Comparison of ENCODE assay signal across 8 cellular contexts in the genomic region with DNA sequence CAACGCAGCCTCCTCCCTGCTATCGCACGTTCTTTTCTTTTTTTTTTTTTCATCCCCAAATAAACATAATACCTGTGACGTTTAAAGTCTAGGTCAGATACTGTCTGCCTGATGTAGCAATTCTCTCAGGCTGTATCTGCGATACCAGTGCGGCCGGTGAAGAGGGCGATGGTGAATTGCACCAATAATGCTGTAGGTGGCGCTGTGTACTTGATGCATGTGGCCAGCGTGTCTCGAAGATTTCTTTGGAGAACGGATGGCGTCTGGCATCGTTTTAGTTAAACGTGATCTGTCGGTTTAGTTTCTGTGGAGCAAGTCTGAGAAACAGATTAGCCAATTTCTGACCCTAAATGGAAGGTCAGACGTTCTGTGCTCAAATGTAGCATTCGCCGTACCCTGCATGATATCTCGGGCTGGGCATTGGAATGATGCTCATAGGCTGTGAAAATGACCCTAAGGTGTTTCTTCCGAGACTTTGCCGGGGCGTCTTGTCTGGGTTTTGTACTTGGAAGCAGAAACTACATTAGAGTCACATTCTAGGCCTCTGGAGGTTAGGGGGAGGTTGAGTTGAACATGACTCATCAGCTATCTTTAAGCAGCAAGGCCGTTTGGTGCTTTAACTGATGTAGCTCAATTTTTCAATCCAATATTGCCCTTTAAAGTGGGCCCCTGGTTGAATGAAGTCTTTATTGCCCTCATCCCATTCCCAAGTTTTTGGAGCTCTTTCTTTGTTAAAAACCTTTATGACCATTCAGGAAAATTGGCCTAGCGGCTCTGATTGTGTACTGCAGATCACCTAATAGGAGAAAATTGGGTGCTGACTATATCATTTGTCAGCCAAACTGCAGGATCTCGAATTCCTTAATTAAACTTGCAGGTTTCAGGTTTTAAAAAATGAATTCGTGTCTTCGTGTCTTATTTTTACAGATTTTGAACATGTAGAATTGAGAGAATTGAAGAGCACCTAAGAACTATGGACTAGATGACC.
DNase-seq lines count a peak whose midpoint lies in the region; ATAC-seq and TF ChIP-seq lines count a peak whose summit lies in the region.

No MANE protein-coding gene starts in this region.

- no peak for TF ChIP-seq POLR2A in vagina (IDR thresholded peaks at IDR 0.05)

- peak; percentile 8 for TF ChIP-seq EP300 in neural cell (conservative IDR thresholded peaks at IDR 0.05; ENCODE audit: poor library complexity, severe bottlenecking)

- H3K4me3 ChIP-seq in fibroblast of mammary gland (ENCODE audit: control insufficient read depth, low read depth, low read length) (peak overlapping the region; percentile 20), neural cell (ENCODE audit: low read length) (peak overlapping the region; percentile 46), vagina (no peak overlapping the region)

- H2AFZ ChIP-seq in neural cell (ENCODE audit: low read depth, low read length): no peak overlapping the region

- H3K27me3 ChIP-seq in neural cell (ENCODE audit: insufficient read depth, low read depth, low read length): no peaks in the 10 kb centered on the region
- no peaks in the 10 kb centered on the region for H3K27me3 ChIP-seq in vagina

- H3K9ac ChIP-seq in neural cell (ENCODE audit: low read length): peak overlapping the region; percentile 34

- peak overlapping the region; percentile 74 for H3K27ac ChIP-seq in neural cell (ENCODE audit: low read length)
- H3K27ac ChIP-seq in vagina: no peak overlapping the region

- TF ChIP-seq CTCF in GM10266 (IDR thresholded peaks at IDR 0.05; ENCODE audit: control insufficient read depth, insufficient read depth, low read depth, missing control alignments) (peak; percentile 73), fibroblast of mammary gland (conservative IDR thresholded peaks at IDR 0.05; ENCODE audit: control insufficient read depth, insufficient read depth, low read depth, low read length) (peak; percentile 94), neural cell (IDR thresholded peaks at IDR 0.05; ENCODE audit: poor library complexity, severe bottlenecking) (peak; percentile 96), vagina (IDR thresholded peaks at IDR 0.05) (peak in 2 of 3 experiments; percentile 44 to 60)

- intact Hi-C loops in vagina (cut with DNase I): no loop called here

- H3K36me3 ChIP-seq in neural cell (ENCODE audit: insufficient read depth, low read length): no peaks in the 10 kb centered on the region
- no peaks in the 10 kb centered on the region for H3K36me3 ChIP-seq in vagina

- H3K79me2 ChIP-seq in neural cell (replicated peaks; ENCODE audit: insufficient read depth, low read length): no peaks in the 10 kb centered on the region

- no peaks in the 10 kb centered on the region for H3K9me2 ChIP-seq in neural cell (ENCODE audit: insufficient read depth, low read length)

- H3F3A ChIP-seq in neural cell (ENCODE audit: insufficient read depth, low read length, poor library complexity, severe bottlenecking): peaks cover 3% of the 10 kb centered on the region

- H3K4me1 ChIP-seq in vagina: peaks cover 6% of the 10 kb centered on the region

- H3K9me3 ChIP-seq in neural cell (ENCODE audit: low read length) (no peaks in the 10 kb centered on the region), vagina (no peaks in the 10 kb centered on the region)

- H4K20me1 ChIP-seq in neural cell (ENCODE audit: insufficient read depth): no peaks in the 10 kb centered on the region

- ATAC-seq in HG02981 (IDR thresholded peaks at IDR 0.05; ENCODE audit: unreplicated experiment): peak; percentile 64

- peak; percentile 97 for TF ChIP-seq RAD21 in neural cell (conservative IDR thresholded peaks at IDR 0.05)

- H3K4me2 ChIP-seq in neural cell (ENCODE audit: low read length): no peak overlapping the region

- no peak for DNase-seq in GM10266 (ENCODE audit: extremely low spot score)
- DNase-seq in NCI-H524 (lab: John Stamatoyannopoulos, UW): peak; percentile 65 to 91
- peak; percentile 22 for DNase-seq in activated CD8-positive, alpha-beta memory T cell treated with anti-CD3 and anti-CD28 coated beads, Interleukin-2, amount 50 U/mL, for 4 hours
- peak; percentile 79 for DNase-seq in fibroblast of mammary gland (ENCODE audit: low read depth)
- no peak for DNase-seq in vagina (ENCODE audit: extremely low spot score in 2 of 2)
- DNase-seq in NCI-H187 treated with DMSO at 0.1 percent for 48 hours (lab: John Stamatoyannopoulos, UW): no peak

TF ChIP-seq in neural cell, 6 proteins besides CTCF, POLR2A, EP300 and RAD21:
- TF ChIP-seq, protein P1, sequence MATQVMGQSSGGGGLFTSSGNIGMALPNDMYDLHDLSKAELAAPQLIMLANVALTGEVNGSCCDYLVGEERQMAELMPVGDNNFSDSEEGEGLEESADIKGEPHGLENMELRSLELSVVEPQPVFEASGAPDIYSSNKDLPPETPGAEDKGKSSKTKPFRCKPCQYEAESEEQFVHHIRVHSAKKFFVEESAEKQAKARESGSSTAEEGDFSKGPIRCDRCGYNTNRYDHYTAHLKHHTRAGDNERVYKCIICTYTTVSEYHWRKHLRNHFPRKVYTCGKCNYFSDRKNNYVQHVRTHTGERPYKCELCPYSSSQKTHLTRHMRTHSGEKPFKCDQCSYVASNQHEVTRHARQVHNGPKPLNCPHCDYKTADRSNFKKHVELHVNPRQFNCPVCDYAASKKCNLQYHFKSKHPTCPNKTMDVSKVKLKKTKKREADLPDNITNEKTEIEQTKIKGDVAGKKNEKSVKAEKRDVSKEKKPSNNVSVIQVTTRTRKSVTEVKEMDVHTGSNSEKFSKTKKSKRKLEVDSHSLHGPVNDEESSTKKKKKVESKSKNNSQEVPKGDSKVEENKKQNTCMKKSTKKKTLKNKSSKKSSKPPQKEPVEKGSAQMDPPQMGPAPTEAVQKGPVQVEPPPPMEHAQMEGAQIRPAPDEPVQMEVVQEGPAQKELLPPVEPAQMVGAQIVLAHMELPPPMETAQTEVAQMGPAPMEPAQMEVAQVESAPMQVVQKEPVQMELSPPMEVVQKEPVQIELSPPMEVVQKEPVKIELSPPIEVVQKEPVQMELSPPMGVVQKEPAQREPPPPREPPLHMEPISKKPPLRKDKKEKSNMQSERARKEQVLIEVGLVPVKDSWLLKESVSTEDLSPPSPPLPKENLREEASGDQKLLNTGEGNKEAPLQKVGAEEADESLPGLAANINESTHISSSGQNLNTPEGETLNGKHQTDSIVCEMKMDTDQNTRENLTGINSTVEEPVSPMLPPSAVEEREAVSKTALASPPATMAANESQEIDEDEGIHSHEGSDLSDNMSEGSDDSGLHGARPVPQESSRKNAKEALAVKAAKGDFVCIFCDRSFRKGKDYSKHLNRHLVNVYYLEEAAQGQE (IDR thresholded peaks at IDR 0.05; ENCODE audit: borderline replicate concordance): no peak
- TF ChIP-seq POLR2AphosphoS5 (IDR thresholded peaks at IDR 0.05): no peak
- TF ChIP-seq SMC3 (conservative IDR thresholded peaks at IDR 0.05; ENCODE audit: poor library complexity): peak; percentile 90
- no peak for TF ChIP-seq TAF1 (IDR thresholded peaks at IDR 0.05; ENCODE audit: low read depth)
- TF ChIP-seq EZH2 (IDR thresholded peaks at IDR 0.05; ENCODE audit: borderline replicate concordance, insufficient read depth, low read length, poor library complexity, severe bottlenecking): no peak

Comparison
In these comparisons a context has a peak if more than half of its experiments do, and no peak if none do; other contexts are left out.
1. DNase-seq: peak in NCI-H524 (2 of 2), activated CD8-positive, alpha-beta memory T cell treated with anti-CD3 and anti-CD28 coated beads, Interleukin-2, amount 50 U/mL, for 4 hours (single experiment) and fibroblast of mammary gland (single experiment); none in GM10266 (single experiment), vagina (0 of 2) and NCI-H187 treated with DMSO at 0.1 percent for 48 hours (single experiment).
2. H3K4me3 ChIP-seq: peak in fibroblast of mammary gland (single experiment) and neural cell (single experiment); none in vagina (0 of 2).
3. Peak in every context shown above with its lines, with median percentiles within 50 percentile points of each other: CTCF ChIP-seq.